In genomic region chr2:186534406-186534805, GRCh38 we compare ENCODE assay signal across 31 cellular contexts.
"Had no signal": no experiment of that assay in that cellular context is flagged by ENCODE, and none has a peak within 500 bp of the region (broad histone marks: within the 10 kb centered on the region; RNA-seq: fewer than 3 reads in every experiment).

No MANE protein-coding gene starts in this region.

- H3K4me3 ChIP-seq: neural progenitor cell, ovary, psoas muscle, skin epidermis, smooth muscle cell, spleen, stomach, thoracic aorta, thyroid gland, tibial nerve, upper lobe of left lung, vagina had no signal

- H3K4me3 Mint-ChIP-seq: naive thymus-derived CD4-positive, alpha-beta T cell; natural killer cell; nephron progenitor cell; neural progenitor cell; stimulated activated effector memory CD8-positive, alpha-beta T cell treated with anti-CD3 and anti-CD28 coated beads, Interleukin-12 subunit alpha, Interleukin-12 subunit beta, amount 100 ng/mL, for 72 hours; stimulated activated naive B cell treated with anti-CD40 and anti-IgM and Interleukin-4, amounts not matched to agents 10 μg/mL and 1 μg/mL and 100 μg/mL, for 72 hours; stimulated activated naive CD8-positive, alpha-beta T cell treated with anti-CD3 and anti-CD28 coated beads, Interleukin-15, Interleukin-2, amounts not matched to agents 100 ng/mL and 50 ng/mL, for 24 hours had no signal

- H3K27me3 Mint-ChIP-seq: progenitor cell of endocrine pancreas; stimulated activated naive CD8-positive, alpha-beta T cell treated with anti-CD3 and anti-CD28 coated beads, Interleukin-15, Interleukin-2, amounts not matched to agents 100 ng/mL and 50 ng/mL, for 24 hours had no signal

- H3K27ac Mint-ChIP-seq: naive thymus-derived CD4-positive, alpha-beta T cell; natural killer cell; nephron progenitor cell; neural progenitor cell; progenitor cell of endocrine pancreas; stimulated activated effector memory CD8-positive, alpha-beta T cell treated with anti-CD3 and anti-CD28 coated beads, Interleukin-12 subunit alpha, Interleukin-12 subunit beta, amount 100 ng/mL, for 72 hours; stimulated activated naive B cell treated with anti-CD40 and anti-IgM and Interleukin-4, amounts not matched to agents 10 μg/mL and 1 μg/mL and 100 μg/mL, for 72 hours; stimulated activated naive CD8-positive, alpha-beta T cell treated with anti-CD3 and anti-CD28 coated beads, Interleukin-15, Interleukin-2, amounts not matched to agents 100 ng/mL and 50 ng/mL, for 24 hours had no signal

- H3K79me2 ChIP-seq: parathyroid adenoma had no signal

- DNase-seq: naive thymus-derived CD4-positive, alpha-beta T cell; natural killer cell; nephron progenitor cell; occipital lobe; ovary; posterior cingulate gyrus; psoas muscle; right cardiac atrium; spleen; stimulated activated CD4-positive, alpha-beta T cell treated with anti-CD3 and anti-CD28 coated beads, Interleukin-12 subunit alpha, Interleukin-12 subunit beta, amount 100 ng/mL, for 4 hours; stimulated activated CD4-positive, alpha-beta T cell treated with anti-CD3 and anti-CD28 coated beads, Interleukin-1b, Interleukin-23, amount 100 ng/mL, for 48 hours; stimulated activated CD4-positive, alpha-beta T cell treated with anti-CD3 and anti-CD28 coated beads, Interleukin-4, amount 100 ng/mL, for 1 hour; stimulated activated CD4-positive, alpha-beta T cell treated with anti-CD3 and anti-CD28 coated beads, Interleukin-4, amount 100 ng/mL, for 4 hours; stimulated activated naive B cell treated with anti-CD40 and anti-IgM and Interleukin-4, amounts not matched to agents 10 μg/mL and 1 μg/mL and 100 μg/mL, for 72 hours; stimulated activated naive CD4-positive, alpha-beta T cell treated with Interleukin-2 at 50 U/mL for 16 hours; stomach; thyroid gland; trophoblast cell; upper lobe of left lung had no signal

- H2AFZ ChIP-seq: neural progenitor cell, parathyroid adenoma had no signal

- H3K9me3 ChIP-seq: ovary, psoas muscle, spleen, stomach, thoracic aorta, thyroid gland, tibial nerve, upper lobe of left lung, vagina had no signal

- H3K36me3 Mint-ChIP-seq: naive thymus-derived CD4-positive, alpha-beta T cell; natural killer cell; neural progenitor cell; stimulated activated effector memory CD8-positive, alpha-beta T cell treated with anti-CD3 and anti-CD28 coated beads, Interleukin-12 subunit alpha, Interleukin-12 subunit beta, amount 100 ng/mL, for 72 hours; stimulated activated naive B cell treated with anti-CD40 and anti-IgM and Interleukin-4, amounts not matched to agents 10 μg/mL and 1 μg/mL and 100 μg/mL, for 72 hours had no signal

- ATAC-seq: naive thymus-derived CD4-positive, alpha-beta T cell; natural killer cell; psoas muscle; right cardiac atrium; sciatic nerve; stimulated activated effector memory CD8-positive, alpha-beta T cell treated with anti-CD3 and anti-CD28 coated beads, Interleukin-12 subunit alpha, Interleukin-12 subunit beta, amount 100 ng/mL, for 72 hours; stimulated activated naive B cell treated with anti-CD40 and anti-IgM and Interleukin-4, amounts not matched to agents 10 μg/mL and 1 μg/mL and 100 μg/mL, for 72 hours had no signal

- H3K27ac ChIP-seq: neural progenitor cell, ovary, parathyroid adenoma, psoas muscle, skin epidermis, spleen, thoracic aorta, thyroid gland, upper lobe of left lung, vagina had no signal

- H3K4me1 ChIP-seq: parathyroid adenoma, psoas muscle, spleen, vagina had no signal

- H3K9me3 Mint-ChIP-seq: naive thymus-derived CD4-positive, alpha-beta T cell; nephron progenitor cell; neural progenitor cell; stimulated activated effector memory CD8-positive, alpha-beta T cell treated with anti-CD3 and anti-CD28 coated beads, Interleukin-12 subunit alpha, Interleukin-12 subunit beta, amount 100 ng/mL, for 72 hours; stimulated activated naive B cell treated with anti-CD40 and anti-IgM and Interleukin-4, amounts not matched to agents 10 μg/mL and 1 μg/mL and 100 μg/mL, for 72 hours; stimulated activated naive CD8-positive, alpha-beta T cell treated with anti-CD3 and anti-CD28 coated beads, Interleukin-15, Interleukin-2, amounts not matched to agents 100 ng/mL and 50 ng/mL, for 24 hours had no signal

- FAIRE-seq: urothelium cell line had no signal

- H3K4me1 Mint-ChIP-seq: naive thymus-derived CD4-positive, alpha-beta T cell; natural killer cell; stimulated activated effector memory CD8-positive, alpha-beta T cell treated with anti-CD3 and anti-CD28 coated beads, Interleukin-12 subunit alpha, Interleukin-12 subunit beta, amount 100 ng/mL, for 72 hours; stimulated activated naive B cell treated with anti-CD40 and anti-IgM and Interleukin-4, amounts not matched to agents 10 μg/mL and 1 μg/mL and 100 μg/mL, for 72 hours had no signal

- H3K4me2 ChIP-seq: smooth muscle cell had no signal

- H3K36me3 ChIP-seq: neural progenitor cell, ovary, spleen, stomach, thoracic aorta, thyroid gland, tibial nerve, upper lobe of left lung, vagina had no signal

- H3K27me3 ChIP-seq: neural progenitor cell, ovary, spleen, stomach, thyroid gland, tibial nerve, upper lobe of left lung, vagina had no signal

- H3K9ac ChIP-seq: neural progenitor cell, parathyroid adenoma had no signal
